In genomic region chr1:2202008-2202575, GRCh38 we compare ENCODE assay signal across 24 cellular contexts. TPM values are rescaled to one million over a fixed set of nuclear protein-coding genes. Genes with fewer than 3 reads are reported as not detected.
DNase-seq lines count a peak whose midpoint lies in the region; ATAC-seq and TF ChIP-seq lines count a peak whose summit lies in the region.
"Had no signal": no experiment of that assay in that cellular context is flagged by ENCODE, and none has a peak within 500 bp of the region (broad histone marks: within the 10 kb centered on the region; RNA-seq: fewer than 3 reads in every experiment).

No MANE protein-coding gene starts in this region.

- intact Hi-C loops in natural killer cell (cut with micrococcal nuclease) = no loop called here

- peaks cover 5% of the 10 kb centered on the region for H3F3A ChIP-seq in smooth muscle cell (ENCODE audit: low read depth)

- no peaks in the 10 kb centered on the region for H3K27me3 Mint-ChIP-seq in natural killer cell (ENCODE audit: low read depth in 2 of 2)
- H3K27me3 Mint-ChIP-seq in natural killer cell treated with Interleukin-12 subunit alpha and Interleukin-12 subunit beta and Interleukin-15 and Interleukin-18, amount 100 ng/mL, for 72 hours = no peaks in the 10 kb centered on the region
- no peaks in the 10 kb centered on the region for H3K27me3 Mint-ChIP-seq in T-helper 17 cell
- H3K27me3 Mint-ChIP-seq in naive B cell = no peaks in the 10 kb centered on the region

- WGBS in smooth muscle cell (ENCODE audit: low lambda C conversion rate) = 96% methylated on average over 9 of the region's 9 CpGs

- peaks cover 14% of the 10 kb centered on the region for H3K79me2 ChIP-seq in smooth muscle cell (ENCODE audit: low read depth)

- H3K4me1 Mint-ChIP-seq in natural killer cell = peaks cover 21 to 36% of the 10 kb centered on the region in 2 donors
- H3K4me1 Mint-ChIP-seq in natural killer cell treated with Interleukin-12 subunit alpha and Interleukin-12 subunit beta and Interleukin-15 and Interleukin-18, amount 100 ng/mL, for 72 hours (ENCODE audit: low read depth in 2 of 2) = peaks cover 7 to 14% of the 10 kb centered on the region in 2 donors
- peaks cover 17% of the 10 kb centered on the region for H3K4me1 Mint-ChIP-seq in T-helper 17 cell
- peaks cover 19 to 59% (median 40%) of the 10 kb centered on the region in 3 donors for H3K4me1 Mint-ChIP-seq in naive B cell

- no peaks in the 10 kb centered on the region for H4K20me1 ChIP-seq in smooth muscle cell (ENCODE audit: low read depth)

- H3K27ac ChIP-seq in smooth muscle cell (ENCODE audit: low read depth) = no peak overlapping the region
- H3K27ac ChIP-seq: A549, SJSA1 had no signal

- TF ChIP-seq CTCF in natural killer cell (IDR thresholded peaks at IDR 0.05) = no peak
- no peak for TF ChIP-seq CTCF in smooth muscle cell (IDR thresholded peaks at IDR 0.05; ENCODE audit: borderline replicate concordance, insufficient read depth, poor library complexity, severe bottlenecking)

- no peaks in the 10 kb centered on the region for H3K27me3 ChIP-seq in smooth muscle cell (ENCODE audit: low read depth)
- H3K27me3 ChIP-seq: BE2C, MG63, SJSA1 had no signal

- H3K9me3 Mint-ChIP-seq in natural killer cell (no peaks in the 10 kb centered on the region), naive B cell (no peaks in the 10 kb centered on the region)
- H3K9me3 Mint-ChIP-seq in natural killer cell treated with Interleukin-12 subunit alpha and Interleukin-12 subunit beta and Interleukin-15 and Interleukin-18, amount 100 ng/mL, for 72 hours = no peaks in the 10 kb centered on the region
- H3K9me3 Mint-ChIP-seq: CD8-positive, alpha-beta T cell; H9 had no signal

- H3K36me3 Mint-ChIP-seq in natural killer cell = no peaks in the 10 kb centered on the region
- H3K36me3 Mint-ChIP-seq in natural killer cell treated with Interleukin-12 subunit alpha and Interleukin-12 subunit beta and Interleukin-15 and Interleukin-18, amount 100 ng/mL, for 72 hours = no peaks in the 10 kb centered on the region
- H3K36me3 Mint-ChIP-seq in T-helper 17 cell (ENCODE audit: low read depth) = no peaks in the 10 kb centered on the region
- no peaks in the 10 kb centered on the region for H3K36me3 Mint-ChIP-seq in naive B cell
- H3K36me3 Mint-ChIP-seq: CD8-positive, alpha-beta T cell had no signal

- no peak overlapping the region for H2AFZ ChIP-seq in smooth muscle cell (ENCODE audit: low read depth)

- H3K27ac Mint-ChIP-seq in natural killer cell = peak overlapping the region in 1 of 2 donors; percentile 16
- no peak overlapping the region for H3K27ac Mint-ChIP-seq in natural killer cell treated with Interleukin-12 subunit alpha and Interleukin-12 subunit beta and Interleukin-15 and Interleukin-18, amount 100 ng/mL, for 72 hours
- peak overlapping the region; percentile 37 for H3K27ac Mint-ChIP-seq in T-helper 17 cell
- H3K27ac Mint-ChIP-seq in naive B cell = peak overlapping the region in 3 of 6 donors; percentile 64 to 88 (median 82)
- H3K27ac Mint-ChIP-seq: CD8-positive, alpha-beta T cell had no signal

- no peak overlapping the region for H3K4me3 ChIP-seq in smooth muscle cell
- H3K4me3 ChIP-seq: A549, MG63, SJSA1 had no signal

- no peak overlapping the region for H3K4me2 ChIP-seq in smooth muscle cell
- H3K4me2 ChIP-seq: A549 had no signal

- H3K9ac ChIP-seq in smooth muscle cell (ENCODE audit: low read depth) = no peak overlapping the region

- H3K4me3 Mint-ChIP-seq in natural killer cell = peak overlapping the region; percentile 9
- H3K4me3 Mint-ChIP-seq in natural killer cell treated with Interleukin-12 subunit alpha and Interleukin-12 subunit beta and Interleukin-15 and Interleukin-18, amount 100 ng/mL, for 72 hours = no peak overlapping the region
- H3K4me3 Mint-ChIP-seq in T-helper 17 cell = no peak overlapping the region
- peak overlapping the region in 6 of 8 donors; percentile 18 to 62 (median 36) for H3K4me3 Mint-ChIP-seq in naive B cell
- H3K4me3 Mint-ChIP-seq: CD8-positive, alpha-beta T cell; H9 had no signal

- peaks cover 10% of the 10 kb centered on the region for H3K4me1 ChIP-seq in smooth muscle cell (ENCODE audit: low read depth)

- no peak for DNase-seq in natural killer cell
- DNase-seq in natural killer cell treated with Interleukin-12 subunit alpha and Interleukin-12 subunit beta and Interleukin-15 and Interleukin-18, amount 100 ng/mL, for 72 hours (ENCODE audit: low spot score) = no peak
- no peak for DNase-seq in T-helper 17 cell
- no peak for DNase-seq in naive B cell
- DNase-seq in 8988T = no peak
- DNase-seq in activated naive CD4-positive, alpha-beta T cell (lab: John Stamatoyannopoulos, UW) = no peak
- no peak for DNase-seq in smooth muscle cell (lab: John Stamatoyannopoulos, UW; ENCODE audit: unreplicated experiment)
- DNase-seq: BE2C; Calu3; CD8-positive, alpha-beta T cell; DMS153; H9; Kasumi-1; MG63; NCI-H1417; NCI-H1694 treated with DMSO at 0.1 percent for 48 hours; NCI-H2081 treated with DMSO at 0.1 percent for 48 hours; NCI-H2171 treated with DMSO at 0.1 percent for 48 hours; NCI-H524 treated with DMSO at 0.1 percent for 48 hours; OCI-M1 had no signal

- no peaks in the 10 kb centered on the region for H3K36me3 ChIP-seq in smooth muscle cell (ENCODE audit: low read depth)
- H3K36me3 ChIP-seq: BE2C, MG63, SJSA1 had no signal

- no peaks in the 10 kb centered on the region for H3K9me3 ChIP-seq in T-helper 17 cell (ENCODE audit: control insufficient read depth, low read length, poor library complexity, severe bottlenecking)
- H3K9me3 ChIP-seq in smooth muscle cell (replicated peaks; ENCODE audit: low read depth) = no peaks in the 10 kb centered on the region
- H3K9me3 ChIP-seq: A549, BE2C, MG63, SJSA1 had no signal

- ATAC-seq in natural killer cell = no peak
- ATAC-seq in natural killer cell treated with Interleukin-12 subunit alpha and Interleukin-12 subunit beta and Interleukin-15 and Interleukin-18, amount 100 ng/mL, for 72 hours = no peak
- ATAC-seq in T-helper 17 cell = no peak
- no peak for ATAC-seq in naive B cell (ENCODE audit: low read depth in 2 of 2)
- no peak for ATAC-seq in HG03432 (IDR thresholded peaks at IDR 0.05; ENCODE audit: unreplicated experiment)
- ATAC-seq: A549; CD8-positive, alpha-beta T cell; Right ventricle myocardium inferior had no signal

RNA-seq across cellular contexts. Expression of gene FAAP20, which starts 7.5 kb away (rescaled TPM):
- total RNA-seq in natural killer cell (10 to 100 TPM; 40.3 to 53.0 (median 43.3) TPM), T-helper 17 cell (10 to 100 TPM; 44.6 to 48.6 TPM), smooth muscle cell (33.1 and 39.8 TPM in 2 replicates)
- 10 to 100 TPM; 43.4 to 61.8 TPM for total RNA-seq in natural killer cell treated with Interleukin-12 subunit alpha and Interleukin-12 subunit beta and Interleukin-15 and Interleukin-18, amount 100 ng/mL, for 72 hours
- polyA plus RNA-seq in naive B cell (ENCODE audit: low read depth in 6 of 6) (10 to 100 TPM; 67.1 to 90.7 (median 77.7) TPM), smooth muscle cell (152 and 162 TPM in 2 replicates)

RNA-seq across cellular contexts. Expression of gene SKI, which starts 26.0 kb away (rescaled TPM):
- total RNA-seq in natural killer cell (100 to 1,000 TPM in 2 of 3 donors, 10 to 100 TPM in 1; 96.9 to 145 (median 140) TPM), T-helper 17 cell (100 to 1,000 TPM; 183 to 215 TPM), smooth muscle cell (14.4 and 19.6 TPM in 2 replicates)
- 10 to 100 TPM; 16.5 to 42.7 TPM for total RNA-seq in natural killer cell treated with Interleukin-12 subunit alpha and Interleukin-12 subunit beta and Interleukin-15 and Interleukin-18, amount 100 ng/mL, for 72 hours
- polyA plus RNA-seq in naive B cell (ENCODE audit: low read depth in 6 of 6) (1 to 10 TPM in 1 of 6 donors, under 1 TPM in 4, not detected in 1; 0.26 to 1.3 (median 0.52) TPM), smooth muscle cell (4.2 and 6.8 TPM in 2 replicates)

Comparison
In these comparisons a context has a peak if more than half of its experiments do, and no peak if none do; other contexts are left out.
1. H3K4me3 Mint-ChIP-seq: peak in natural killer cell (single experiment) and naive B cell (6 of 8); none in natural killer cell treated with Interleukin-12 subunit alpha and Interleukin-12 subunit beta and Interleukin-15 and Interleukin-18, amount 100 ng/mL, for 72 hours (single experiment) and T-helper 17 cell (single experiment).